Comparison of ENCODE assay signal across 9 cellular contexts in genomic region chr6:83860347-83860731, GRCh38. TPM values are rescaled to one million over a fixed set of nuclear protein-coding genes. Genes with fewer than 3 reads are reported as not detected.
A peak's percentile ranks its signal among the peaks of the same experiment; 100 is the strongest.
DNase-seq lines count a peak whose midpoint lies in the region; ATAC-seq and TF ChIP-seq lines count a peak whose summit lies in the region.
"Had no signal": no experiment of that assay in that cellular context is flagged by ENCODE, and none has a peak within 500 bp of the region (broad histone marks: within the 10 kb centered on the region; RNA-seq: fewer than 3 reads in every experiment).

No MANE protein-coding gene starts in this region.

- intact Hi-C loops in CD4-positive, alpha-beta memory T cell (cut with micrococcal nuclease), result no loop called here
- intact Hi-C loops in MCF 10A (cut with micrococcal nuclease), result no loop called here

- CTCF ChIA-PET in CD4-positive, alpha-beta memory T cell (lab: Charles Lee; ENCODE audit: partially characterized antibody), result interaction anchor here (1.4 to 2.3 kb wide), 6 partner anchors 15 to 367 kb away, joined by 3 to 31 read pairs (median 5); partner anchors contain the start of gene CEP162
- CTCF ChIA-PET in MCF 10A (lab: Yijun Ruan, JAX), result interaction anchor here (0.6 to 1.4 kb wide), 5 partner anchors 92 to 367 kb away, joined by 3 to 12 read pairs (median 4); partner anchors contain the start of gene CEP162

- peaks cover 14 to 22% of the 10 kb centered on the region in 2 donors for H3K36me3 Mint-ChIP-seq in CD4-positive, alpha-beta memory T cell
- peaks cover 7% of the 10 kb centered on the region for H3K36me3 Mint-ChIP-seq in MCF 10A (ENCODE audit: insufficient read depth, unreplicated experiment)
- H3K36me3 Mint-ChIP-seq in naive B cell, result peaks cover 7 to 8% of the 10 kb centered on the region in 2 donors

- peak overlapping the region; percentile 94 to 99 (median 98) for H3K4me3 Mint-ChIP-seq in CD4-positive, alpha-beta memory T cell
- H3K4me3 Mint-ChIP-seq in MCF 10A (ENCODE audit: unreplicated experiment) (peak overlapping the region; percentile 90), naive B cell (peak overlapping the region; percentile 94 to 100 (median 98))

- H3K4me3 ChIP-seq in CD4-positive, alpha-beta memory T cell (ENCODE audit: low read length in 2 of 2), result peak overlapping the region; percentile 87 to 95
- peak overlapping the region; percentile 82 for H3K4me3 ChIP-seq in Jurkat, Clone E6-1 (ENCODE audit: low read length)

- H3K27me3 ChIP-seq in CD4-positive, alpha-beta memory T cell (ENCODE audit: insufficient read depth, low read length), result no peaks in the 10 kb centered on the region

- peaks cover 22% of the 10 kb centered on the region for H3K4me1 ChIP-seq in CD4-positive, alpha-beta memory T cell (ENCODE audit: insufficient read depth, low read length)

- no TSS peak for BruUV-seq in MCF 10A (replicated peaks; lab: Mats Ljungman, UMichigan)

- TF ChIP-seq CTCF in MCF 10A (IDR thresholded peaks at IDR 0.05; ENCODE audit: unreplicated experiment), result no peak

- no peaks in the 10 kb centered on the region for H3K9me3 Mint-ChIP-seq in CD4-positive, alpha-beta memory T cell
- H3K9me3 Mint-ChIP-seq in MCF 10A (ENCODE audit: unreplicated experiment), result no peaks in the 10 kb centered on the region
- no peaks in the 10 kb centered on the region for H3K9me3 Mint-ChIP-seq in naive B cell

- peak in 1 of 5 donors; percentile 16 for DNase-seq in CD4-positive, alpha-beta memory T cell
- DNase-seq in Jurkat, Clone E6-1 (ENCODE audit: low read depth, low spot score), result no peak
- DNase-seq in MCF 10A (ENCODE audit: unreplicated experiment), result no peak
- peak; percentile 24 for DNase-seq in naive B cell
- DNase-seq in dedifferentiated amniotic fluid mesenchymal stem cell (ENCODE audit: extremely low spot score), result no peak
- no peak for DNase-seq in C1 segment of cervical spinal cord (lab: John Stamatoyannopoulos, UW)
- no peak for DNase-seq in activated CD8-positive, alpha-beta memory T cell treated with anti-CD3 and anti-CD28 coated beads, Interleukin-2, amount 50 U/mL, for 4 hours
- no peak for DNase-seq in caudate nucleus (lab: John Stamatoyannopoulos, UW)

- peaks cover 29 to 46% (median 37%) of the 10 kb centered on the region in 4 donors for H3K4me1 Mint-ChIP-seq in CD4-positive, alpha-beta memory T cell
- H3K4me1 Mint-ChIP-seq in MCF 10A (ENCODE audit: insufficient read depth, unreplicated experiment) (peaks cover 11% of the 10 kb centered on the region), naive B cell (peaks cover 40 to 48% (median 40%) of the 10 kb centered on the region in 3 donors)

- peaks cover 6% of the 10 kb centered on the region for H3K36me3 ChIP-seq in CD4-positive, alpha-beta memory T cell (ENCODE audit: insufficient read depth, low read length)

- peak; percentile 16 to 17 for ATAC-seq in naive B cell (ENCODE audit: low read depth in 2 of 2)

- H3K27ac ChIP-seq in CD4-positive, alpha-beta memory T cell (ENCODE audit: low read depth, low read length), result peak overlapping the region; percentile 79
- H3K27ac ChIP-seq in caudate nucleus (ENCODE audit: low read depth, low read length), result no peak overlapping the region

- no peaks in the 10 kb centered on the region for H3K9me3 ChIP-seq in CD4-positive, alpha-beta memory T cell (ENCODE audit: control insufficient read depth in 1 of 2, low read length in 2 of 2)

- peak overlapping the region; percentile 87 to 97 (median 95) for H3K27ac Mint-ChIP-seq in CD4-positive, alpha-beta memory T cell
- H3K27ac Mint-ChIP-seq in MCF 10A (ENCODE audit: low read depth, unreplicated experiment), result peak overlapping the region; percentile 81
- H3K27ac Mint-ChIP-seq in naive B cell, result peak overlapping the region; percentile 86 to 98 (median 96)

- POLR2A ChIA-PET in CD4-positive, alpha-beta memory T cell (lab: Charles Lee; ENCODE audit: partially characterized antibody), result interaction anchor here (0.6 to 1.8 kb wide), 4 partner anchors 364 to 1783 kb away, joined by 4 to 24 read pairs (median 6); partner anchors contain the start of genes CEP162, SYNCRIP and UBE3D
- POLR2A ChIA-PET in MCF 10A (lab: Yijun Ruan, JAX), result interaction anchor here (0.7 to 1.9 kb wide), 12 partner anchors 8 to 1268 kb away, joined by 3 to 15 read pairs (median 4); partner anchors contain the start of gene CEP162

- peaks cover 3% of the 10 kb centered on the region in 2 donors for H3K27me3 Mint-ChIP-seq in CD4-positive, alpha-beta memory T cell
- H3K27me3 Mint-ChIP-seq in MCF 10A (ENCODE audit: insufficient read depth, unreplicated experiment), result peaks cover 12% of the 10 kb centered on the region
- peaks cover 7 to 13% (median 12%) of the 10 kb centered on the region in 3 donors for H3K27me3 Mint-ChIP-seq in naive B cell

RNA-seq across cellular contexts. Expression of gene CYB5R4, which starts 0.8 kb away (rescaled TPM):
- 10 to 100 TPM; 24.0 to 26.2 TPM for total RNA-seq in CD4-positive, alpha-beta memory T cell
- 10 to 100 TPM; 32.0 to 45.2 TPM for polyA plus RNA-seq in CD4-positive, alpha-beta memory T cell
- 21.1 TPM for polyA plus RNA-seq in Jurkat, Clone E6-1 (2012; ENCODE audit: insufficient read depth, insufficient read length)
- 18.9 and 22.2 TPM in 2 replicates for total RNA-seq in MCF 10A (2022)
- 10 to 100 TPM; 69.3 to 83.5 (median 72.4) TPM for polyA plus RNA-seq in naive B cell (ENCODE audit: low read depth in 6 of 6)

RNA-seq across cellular contexts. Expression of gene RIPPLY2, which starts 7.2 kb away (rescaled TPM):
- total RNA-seq in CD4-positive, alpha-beta memory T cell, result not detected
- polyA plus RNA-seq in CD4-positive, alpha-beta memory T cell, result not detected
- polyA plus RNA-seq in Jurkat, Clone E6-1 (2012; ENCODE audit: insufficient read depth, insufficient read length), result not detected
- not detected in 2 replicates for total RNA-seq in MCF 10A (2022)
- not detected for polyA plus RNA-seq in naive B cell (ENCODE audit: low read depth in 6 of 6)
- total RNA-seq: LHCN-M2 had no signal
